28 cellular contexts compared by ENCODE assay signal in the genomic region with DNA sequence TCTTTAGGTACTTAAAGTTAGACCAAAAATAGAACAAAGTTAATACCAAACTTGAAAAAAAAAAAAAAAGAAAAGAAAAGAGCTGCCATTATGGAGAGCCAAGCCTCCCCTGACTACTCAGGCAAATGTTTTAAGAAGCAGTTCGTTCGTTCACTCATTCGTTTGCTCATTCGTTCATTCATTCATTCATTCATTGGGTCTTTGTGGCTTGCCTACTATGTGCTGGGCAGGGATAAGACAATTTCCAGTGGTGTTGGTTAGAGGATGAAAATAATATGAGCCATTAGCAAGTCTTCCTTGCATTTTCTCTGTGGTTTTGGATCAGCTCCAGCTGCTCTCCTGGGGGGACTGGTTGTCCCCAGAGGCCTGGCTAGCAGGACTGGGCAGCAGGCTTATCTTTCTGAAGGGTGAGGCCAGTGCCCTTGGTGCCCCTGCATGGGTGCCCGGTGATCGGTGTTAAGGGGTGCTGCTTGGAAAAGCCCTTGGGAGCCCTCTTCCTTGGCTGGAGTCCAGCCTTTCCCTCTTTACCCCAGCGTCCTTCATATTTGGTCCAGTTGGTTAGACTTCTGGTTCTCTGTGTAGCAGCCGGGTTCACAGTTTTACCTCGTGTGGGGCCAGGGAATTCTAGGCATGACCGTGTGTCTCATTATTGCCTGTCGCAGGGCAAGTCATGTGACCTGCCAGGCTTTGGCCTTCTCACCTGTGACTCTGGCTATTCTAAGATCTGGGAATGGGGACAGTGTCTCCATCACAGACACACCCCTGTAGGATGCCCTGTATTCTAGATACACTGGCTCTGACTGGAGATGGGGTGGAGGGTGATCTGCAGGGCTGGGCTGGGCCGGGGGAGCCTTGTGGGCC. TPM values are rescaled to one million over a fixed set of nuclear protein-coding genes. Genes with fewer than 3 reads are reported as not detected.
A peak's percentile ranks its signal among the peaks of the same experiment; 100 is the strongest.
DNase-seq lines count a peak whose midpoint lies in the region; ATAC-seq, FAIRE-seq and TF ChIP-seq lines count a peak whose summit lies in the region.
"Had no signal": no experiment of that assay in that cellular context is flagged by ENCODE, and none has a peak within 500 bp of the region (broad histone marks: within the 10 kb centered on the region; RNA-seq: fewer than 3 reads in every experiment).

No MANE protein-coding gene starts in this region.

- peaks cover 0 to 24% (median 5%) of the 10 kb centered on the region in 3 donors for H3K27me3 ChIP-seq in sigmoid colon

- DNase-seq in A172 (ENCODE audit: low spot score) (peak; percentile 66), COR-L47 (lab: John Stamatoyannopoulos, UW) (peak; percentile 10), RCC 7860 (ENCODE audit: low spot score) (peak; percentile 22), fibroblast of pulmonary artery (ENCODE audit: low read depth) (peak; percentile 16), SKM-1 treated with dmso at 0.1 percent for 144 hours (lab: John Stamatoyannopoulos, UW; ENCODE audit: unreplicated experiment) (no peak), NOMO-1 (lab: John Stamatoyannopoulos, UW; ENCODE audit: unreplicated experiment in 2 of 2) (no peak), sigmoid colon (no peak)
- DNase-seq: activated gamma-delta T cell; activated naive CD8-positive, alpha-beta T cell treated with anti-CD3 and anti-CD28 coated beads, Interleukin-2, amount 50 U/mL, for 24 hours; activated T-cell treated with anti-CD3 and anti-CD28 coated beads for 4 hours; CD4-positive, alpha-beta memory T cell; colonic mucosa; effector memory CD8-positive, alpha-beta T cell; HFFc6; NCI-H69; PC-3; psoas muscle; SHP77 treated with DMSO at 0.1 percent for 48 hours; stimulated activated naive B cell treated with anti-CD40 and anti-IgM and Interleukin-4, amounts not matched to agents 10 μg/mL and 1 μg/mL and 100 μg/mL, for 72 hours had no signal

- no peaks in the 10 kb centered on the region for H3K9me3 ChIP-seq in sigmoid colon
- H3K9me3 ChIP-seq: colonic mucosa, esophagus muscularis mucosa, neutrophil, psoas muscle had no signal

- no peak for ATAC-seq in HG02981 (IDR thresholded peaks at IDR 0.05; ENCODE audit: unreplicated experiment)
- ATAC-seq: activated naive CD8-positive, alpha-beta T cell treated with anti-CD3 and anti-CD28 coated beads, Interleukin-2, amount 50 U/mL, for 24 hours; effector memory CD8-positive, alpha-beta T cell; HepG2; PC-3; psoas muscle; stimulated activated naive B cell treated with anti-CD40 and anti-IgM and Interleukin-4, amounts not matched to agents 10 μg/mL and 1 μg/mL and 100 μg/mL, for 72 hours had no signal

- H3K4me3 ChIP-seq in fibroblast of pulmonary artery (replicated peaks; ENCODE audit: low read depth, low read length) (no peak overlapping the region), sigmoid colon (no peak overlapping the region)
- H3K4me3 ChIP-seq: colonic mucosa, esophagus muscularis mucosa, psoas muscle, skin epidermis had no signal

- intact Hi-C loops in sigmoid colon (cut with DNase I): no loop called here

- peak; percentile 34 for FAIRE-seq in RCC 7860 (lab: Jason Lieb, UNC)
- FAIRE-seq: HepG2 had no signal

- no peak for TF ChIP-seq EP300 in sigmoid colon (IDR thresholded peaks at IDR 0.05)

- TF ChIP-seq CTCF in fibroblast of pulmonary artery (IDR thresholded peaks at IDR 0.05; ENCODE audit: low read length, missing control alignments) (no peak), sigmoid colon (IDR thresholded peaks at IDR 0.05) (no peak)

- H3K36me3 ChIP-seq in sigmoid colon: no peaks in the 10 kb centered on the region
- H3K36me3 ChIP-seq: colonic mucosa, esophagus muscularis mucosa, neutrophil had no signal

- TF ChIP-seq POLR2A in sigmoid colon (IDR thresholded peaks at IDR 0.05): no peak

- WGBS in sigmoid colon, 2 donors: 59 to 79% methylated on average over 12 of the region's 12 CpGs

- H3K4me1 ChIP-seq in sigmoid colon: peaks cover 0 to 19% (median 17%) of the 10 kb centered on the region in 4 donors
- H3K4me1 ChIP-seq: colonic mucosa, psoas muscle had no signal

- H3K27ac ChIP-seq in sigmoid colon: no peak overlapping the region
- H3K27ac ChIP-seq: colonic mucosa, esophagus muscularis mucosa, neutrophil, psoas muscle, skin epidermis had no signal

RNA-seq across cellular contexts. Expression of gene LHX4, which starts 32.8 kb away (rescaled TPM):
- 0.31 and 0.34 TPM in 2 replicates for total RNA-seq in A172 (2014; rRNA removed; shearing (Covaris generic))
- total RNA-seq in sigmoid colon: not detected
- polyA plus RNA-seq in sigmoid colon: under 1 TPM; 0.44 to 0.92 (median 0.60) TPM
- total RNA-seq: CD4-positive, alpha-beta memory T cell; esophagus muscularis mucosa; kidney epithelial cell; lung microvascular endothelial cell; psoas muscle; T-helper 1 cell treated with Interleukin-12 subunit alpha and Interleukin-12 subunit beta and Interleukin-4 antibody, amounts not matched to agents 30 ng/mL and 1 ng/mL, for 36 hours; temporal lobe had no signal

Comparison
In these comparisons a context has a peak if more than half of its experiments do, and no peak if none do; other contexts are left out.
1. DNase-seq: peak in A172 (single experiment), COR-L47 (single experiment), RCC 7860 (single experiment) and fibroblast of pulmonary artery (single experiment); none in SKM-1 treated with dmso at 0.1 percent for 144 hours (single experiment), NOMO-1 (0 of 2) and sigmoid colon (single experiment).